ENCODE assay signal across 1 cellular context in genomic region chr3:141426404-141427034, GRCh38.
TF ChIP-seq lines count a peak whose summit lies in the region.

No MANE protein-coding gene starts in this region.

TF ChIP-seq in K562, 482 proteins besides CTCF, POLR2A, EP300 and RAD21 (continued from another document and continues in another):
- TF ChIP-seq, protein P1, sequence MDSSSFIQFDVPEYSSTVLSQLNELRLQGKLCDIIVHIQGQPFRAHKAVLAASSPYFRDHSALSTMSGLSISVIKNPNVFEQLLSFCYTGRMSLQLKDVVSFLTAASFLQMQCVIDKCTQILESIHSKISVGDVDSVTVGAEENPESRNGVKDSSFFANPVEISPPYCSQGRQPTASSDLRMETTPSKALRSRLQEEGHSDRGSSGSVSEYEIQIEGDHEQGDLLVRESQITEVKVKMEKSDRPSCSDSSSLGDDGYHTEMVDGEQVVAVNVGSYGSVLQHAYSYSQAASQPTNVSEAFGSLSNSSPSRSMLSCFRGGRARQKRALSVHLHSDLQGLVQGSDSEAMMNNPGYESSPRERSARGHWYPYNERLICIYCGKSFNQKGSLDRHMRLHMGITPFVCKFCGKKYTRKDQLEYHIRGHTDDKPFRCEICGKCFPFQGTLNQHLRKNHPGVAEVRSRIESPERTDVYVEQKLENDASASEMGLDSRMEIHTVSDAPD (CRISPR knock-in tag; IDR thresholded peaks at IDR 0.05) = no peak
- TF ChIP-seq CTBP1 (IDR thresholded peaks at IDR 0.05; ENCODE audit: borderline replicate concordance) (0 out of 2 replicates have a peak, but pooled peaks have one; percentile 25), BHLHE40 (IDR thresholded peaks at IDR 0.05; ENCODE audit: low read length) (peak; percentile 71), MAFG (tag; conservative IDR thresholded peaks at IDR 0.05) (peak; percentile 39; the same call in 1 of the 2 replicates), ZSCAN29 (IDR thresholded peaks at IDR 0.05) (no peak), E2F6 (IDR thresholded peaks at IDR 0.05; ENCODE audit: borderline replicate concordance in 1 of 2, extremely low read depth in 1 of 2, insufficient read depth in 1 of 2, insufficient read length in 1 of 2, low read depth in 1 of 2, low read length in 1 of 2, poor library complexity in 1 of 2, severe bottlenecking in 1 of 2) (peak; percentile 54 to 68), ZFX (CRISPR knock-in tag; IDR thresholded peaks at IDR 0.05) (peak; percentile 56), MAFK (IDR thresholded peaks at IDR 0.05; ENCODE audit: low read length) (peak; percentile 18; the same call in 1 of the 2 replicates), CXXC5 (CRISPR knock-in tag; IDR thresholded peaks at IDR 0.05) (peak; percentile 30; the same call in 1 of the 2 replicates), ZNF316 (IDR thresholded peaks at IDR 0.05) (peak; percentile 78), SREBF1 (IDR thresholded peaks at IDR 0.05; ENCODE audit: borderline replicate concordance, low read depth, low read length) (no peak), C11orf30 (IDR thresholded peaks at IDR 0.05; ENCODE audit: low read depth) (peak; percentile 48; the same call in 1 of the 2 replicates), BDP1 (IDR thresholded peaks at IDR 0.05; ENCODE audit: insufficient read depth, insufficient read length) (no peak), RAD51 (IDR thresholded peaks at IDR 0.05; ENCODE audit: borderline replicate concordance, low read depth) (peak; percentile 65), NRF1 (conservative IDR thresholded peaks at IDR 0.05 in 1 of 2, IDR thresholded peaks at IDR 0.05 in 1 of 2) (peak in 1 of 2 experiments; percentile 18; a peak in 1 of 4 replicates), ZNF395 (CRISPR knock-in tag; IDR thresholded peaks at IDR 0.05) (0 out of 2 replicates have a peak, but pooled peaks have one; percentile 57), ZBTB11 (CRISPR knock-in tag; IDR thresholded peaks at IDR 0.05) (0 out of 6 replicates have a peak, but pooled peaks of 1 of the 3 experiments have one; percentile 20), ZKSCAN1 (IDR thresholded peaks at IDR 0.05; ENCODE audit: low read depth, low read length) (0 out of 2 replicates have a peak, but pooled peaks have one; percentile 13), FOXJ2 (tag; IDR thresholded peaks at IDR 0.05) (0 out of 2 replicates have a peak, but pooled peaks have one; percentile 35), THAP7 (CRISPR knock-in tag; IDR thresholded peaks at IDR 0.05) (no peak), SOX6 (IDR thresholded peaks at IDR 0.05) (peak; percentile 9; the same call in 1 of the 2 replicates), HCFC1 (IDR thresholded peaks at IDR 0.05; ENCODE audit: low read depth, low read length) (no peak), ZNF592 (IDR thresholded peaks at IDR 0.05) (0 out of 2 replicates have a peak, but pooled peaks have one; percentile 44), MAFF (IDR thresholded peaks at IDR 0.05; ENCODE audit: low read length) (peak; percentile 48; the same call in 1 of the 2 replicates), ATF7 (IDR thresholded peaks at IDR 0.05) (peak; percentile 20; the same call in 1 of the 2 replicates), NFIC (IDR thresholded peaks at IDR 0.05) (peak; percentile 60), KAT8 (IDR thresholded peaks at IDR 0.05; ENCODE audit: low read depth) (no peak), PHF20 (IDR thresholded peaks at IDR 0.05; ENCODE audit: partially characterized antibody) (no peak), TOE1 (IDR thresholded peaks at IDR 0.05; ENCODE audit: borderline replicate concordance) (peak; percentile 29; the same call in 1 of the 2 replicates), TOE1 (CRISPR knock-in tag; IDR thresholded peaks at IDR 0.05; ENCODE audit: borderline replicate concordance, low read depth) (no peak), L3MBTL2 (IDR thresholded peaks at IDR 0.05) (peak; percentile 82), ZFP91 (CRISPR knock-in tag; IDR thresholded peaks at IDR 0.05) (no peak)
- TF ChIP-seq, protein P2, sequence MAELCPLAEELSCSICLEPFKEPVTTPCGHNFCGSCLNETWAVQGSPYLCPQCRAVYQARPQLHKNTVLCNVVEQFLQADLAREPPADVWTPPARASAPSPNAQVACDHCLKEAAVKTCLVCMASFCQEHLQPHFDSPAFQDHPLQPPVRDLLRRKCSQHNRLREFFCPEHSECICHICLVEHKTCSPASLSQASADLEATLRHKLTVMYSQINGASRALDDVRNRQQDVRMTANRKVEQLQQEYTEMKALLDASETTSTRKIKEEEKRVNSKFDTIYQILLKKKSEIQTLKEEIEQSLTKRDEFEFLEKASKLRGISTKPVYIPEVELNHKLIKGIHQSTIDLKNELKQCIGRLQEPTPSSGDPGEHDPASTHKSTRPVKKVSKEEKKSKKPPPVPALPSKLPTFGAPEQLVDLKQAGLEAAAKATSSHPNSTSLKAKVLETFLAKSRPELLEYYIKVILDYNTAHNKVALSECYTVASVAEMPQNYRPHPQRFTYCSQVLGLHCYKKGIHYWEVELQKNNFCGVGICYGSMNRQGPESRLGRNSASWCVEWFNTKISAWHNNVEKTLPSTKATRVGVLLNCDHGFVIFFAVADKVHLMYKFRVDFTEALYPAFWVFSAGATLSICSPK (IDR thresholded peaks at IDR 0.05; ENCODE audit: borderline replicate concordance) = no peak
- TF ChIP-seq, protein P3, sequence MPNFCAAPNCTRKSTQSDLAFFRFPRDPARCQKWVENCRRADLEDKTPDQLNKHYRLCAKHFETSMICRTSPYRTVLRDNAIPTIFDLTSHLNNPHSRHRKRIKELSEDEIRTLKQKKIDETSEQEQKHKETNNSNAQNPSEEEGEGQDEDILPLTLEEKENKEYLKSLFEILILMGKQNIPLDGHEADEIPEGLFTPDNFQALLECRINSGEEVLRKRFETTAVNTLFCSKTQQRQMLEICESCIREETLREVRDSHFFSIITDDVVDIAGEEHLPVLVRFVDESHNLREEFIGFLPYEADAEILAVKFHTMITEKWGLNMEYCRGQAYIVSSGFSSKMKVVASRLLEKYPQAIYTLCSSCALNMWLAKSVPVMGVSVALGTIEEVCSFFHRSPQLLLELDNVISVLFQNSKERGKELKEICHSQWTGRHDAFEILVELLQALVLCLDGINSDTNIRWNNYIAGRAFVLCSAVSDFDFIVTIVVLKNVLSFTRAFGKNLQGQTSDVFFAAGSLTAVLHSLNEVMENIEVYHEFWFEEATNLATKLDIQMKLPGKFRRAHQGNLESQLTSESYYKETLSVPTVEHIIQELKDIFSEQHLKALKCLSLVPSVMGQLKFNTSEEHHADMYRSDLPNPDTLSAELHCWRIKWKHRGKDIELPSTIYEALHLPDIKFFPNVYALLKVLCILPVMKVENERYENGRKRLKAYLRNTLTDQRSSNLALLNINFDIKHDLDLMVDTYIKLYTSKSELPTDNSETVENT (CRISPR knock-in tag; IDR thresholded peaks at IDR 0.05) = no peak
- TF ChIP-seq, protein P4, sequence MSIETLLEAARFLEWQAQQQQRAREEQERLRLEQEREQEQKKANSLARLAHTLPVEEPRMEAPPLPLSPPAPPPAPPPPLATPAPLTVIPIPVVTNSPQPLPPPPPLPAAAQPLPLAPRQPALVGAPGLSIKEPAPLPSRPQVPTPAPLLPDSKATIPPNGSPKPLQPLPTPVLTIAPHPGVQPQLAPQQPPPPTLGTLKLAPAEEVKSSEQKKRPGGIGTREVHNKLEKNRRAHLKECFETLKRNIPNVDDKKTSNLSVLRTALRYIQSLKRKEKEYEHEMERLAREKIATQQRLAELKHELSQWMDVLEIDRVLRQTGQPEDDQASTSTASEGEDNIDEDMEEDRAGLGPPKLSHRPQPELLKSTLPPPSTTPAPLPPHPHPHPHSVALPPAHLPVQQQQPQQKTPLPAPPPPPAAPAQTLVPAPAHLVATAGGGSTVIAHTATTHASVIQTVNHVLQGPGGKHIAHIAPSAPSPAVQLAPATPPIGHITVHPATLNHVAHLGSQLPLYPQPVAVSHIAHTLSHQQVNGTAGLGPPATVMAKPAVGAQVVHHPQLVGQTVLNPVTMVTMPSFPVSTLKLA (conservative IDR thresholded peaks at IDR 0.05) = peak in 1 of 2 experiments; percentile 40; a peak in 1 of 4 replicates
- TF ChIP-seq, protein P5, sequence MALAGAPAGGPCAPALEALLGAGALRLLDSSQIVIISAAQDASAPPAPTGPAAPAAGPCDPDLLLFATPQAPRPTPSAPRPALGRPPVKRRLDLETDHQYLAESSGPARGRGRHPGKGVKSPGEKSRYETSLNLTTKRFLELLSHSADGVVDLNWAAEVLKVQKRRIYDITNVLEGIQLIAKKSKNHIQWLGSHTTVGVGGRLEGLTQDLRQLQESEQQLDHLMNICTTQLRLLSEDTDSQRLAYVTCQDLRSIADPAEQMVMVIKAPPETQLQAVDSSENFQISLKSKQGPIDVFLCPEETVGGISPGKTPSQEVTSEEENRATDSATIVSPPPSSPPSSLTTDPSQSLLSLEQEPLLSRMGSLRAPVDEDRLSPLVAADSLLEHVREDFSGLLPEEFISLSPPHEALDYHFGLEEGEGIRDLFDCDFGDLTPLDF (CRISPR knock-in tag; IDR thresholded peaks at IDR 0.05) = no peak
